Comparison of ENCODE assay signal across 18 cellular contexts in the genomic region with DNA sequence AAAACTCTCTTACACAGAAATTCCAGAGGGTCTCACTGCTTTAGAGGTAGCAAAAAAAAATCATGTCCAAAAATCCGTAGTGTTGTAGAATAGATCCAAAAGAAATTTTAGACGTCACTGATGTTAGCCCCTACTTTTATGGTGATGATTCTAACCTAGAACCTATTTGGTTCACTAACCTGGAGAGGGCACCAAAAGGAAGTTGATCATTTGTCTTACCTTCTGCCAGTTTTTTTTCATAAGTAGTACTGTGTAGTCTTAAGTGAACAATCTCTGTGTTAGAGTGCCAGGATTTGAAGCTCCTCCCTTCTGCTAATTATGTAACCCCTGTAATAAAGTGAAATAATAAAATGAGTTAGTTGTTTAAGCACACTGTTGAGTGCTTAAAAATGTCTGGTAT.
A peak's percentile ranks its signal among the peaks of the same experiment; 100 is the strongest.
DNase-seq lines count a peak whose midpoint lies in the region; ATAC-seq and TF ChIP-seq lines count a peak whose summit lies in the region.
"Had no signal": no experiment of that assay in that cellular context is flagged by ENCODE, and none has a peak within 500 bp of the region (broad histone marks: within the 10 kb centered on the region; RNA-seq: fewer than 3 reads in every experiment).

No MANE protein-coding gene starts in this region.

- peaks cover 83% of the 10 kb centered on the region for H3K4me1 ChIP-seq in Karpas-422 (ENCODE audit: low read length)
- no peaks in the 10 kb centered on the region for H3K4me1 ChIP-seq in RWPE2 (ENCODE audit: insufficient read depth, poor library complexity, severe bottlenecking)
- H3K4me1 ChIP-seq in mucosa of descending colon (ENCODE audit: low read depth) = no peaks in the 10 kb centered on the region

- no peak overlapping the region for H3K4me3 ChIP-seq in Karpas-422 (ENCODE audit: low read length)
- H3K4me3 ChIP-seq in RWPE2 (ENCODE audit: severe bottlenecking) = no peak overlapping the region
- H3K4me3 ChIP-seq in mucosa of descending colon = no peak overlapping the region
- H3K4me3 ChIP-seq: lower lobe of right lung, ovary, SK-N-MC, upper lobe of right lung had no signal

- TF ChIP-seq CTCF in RWPE2 (IDR thresholded peaks at IDR 0.05; ENCODE audit: poor library complexity, severe bottlenecking) (peak; percentile 20), mucosa of descending colon (IDR thresholded peaks at IDR 0.05) (no peak)

- DNase-seq in NCI-H748 (lab: John Stamatoyannopoulos, UW; ENCODE audit: unreplicated experiment) = peak; percentile 58
- DNase-seq in NCI-H748 treated with DMSO at 0.1 percent for 48 hours (lab: John Stamatoyannopoulos, UW) = no peak
- DNase-seq in Karpas-422 = peak; percentile 86
- DNase-seq in RWPE2 (ENCODE audit: low spot score) = no peak
- no peak for DNase-seq in mucosa of descending colon
- no peak for DNase-seq in stimulated activated naive CD4-positive, alpha-beta T cell (lab: John Stamatoyannopoulos, UW)
- DNase-seq in HuH-7 (ENCODE audit: low spot score) = no peak
- DNase-seq: brain microvascular endothelial cell; CD4-positive, alpha-beta T cell; H7; lower lobe of right lung; ovary; T1000; upper lobe of right lung had no signal

- H3K27ac ChIP-seq in Karpas-422 (ENCODE audit: low read length) (peak overlapping the region; percentile 95), RWPE2 (ENCODE audit: poor library complexity, severe bottlenecking) (no peak overlapping the region)
- H3K27ac ChIP-seq: brain microvascular endothelial cell, SK-N-MC, upper lobe of right lung had no signal

- peak overlapping the region; percentile 48; the same call in 1 of the 2 replicates for H3K9ac ChIP-seq in Karpas-422 (ENCODE audit: low read length)

- no peaks in the 10 kb centered on the region for H3K9me3 ChIP-seq in Karpas-422 (ENCODE audit: low read length)
- H3K9me3 ChIP-seq in RWPE2 (ENCODE audit: severe bottlenecking) = no peaks in the 10 kb centered on the region
- H3K9me3 ChIP-seq in mucosa of descending colon = no peaks in the 10 kb centered on the region
- H3K9me3 ChIP-seq: lower lobe of right lung, ovary, upper lobe of right lung had no signal

- H3K36me3 ChIP-seq in Karpas-422 (ENCODE audit: insufficient read depth, low read length) (no peaks in the 10 kb centered on the region; the same call in 1 of the 2 replicates), RWPE2 (ENCODE audit: low read depth) (no peaks in the 10 kb centered on the region), mucosa of descending colon (ENCODE audit: low read depth) (no peaks in the 10 kb centered on the region)
- H3K36me3 ChIP-seq: brain microvascular endothelial cell, lower lobe of right lung, ovary, upper lobe of right lung had no signal

- peak overlapping the region; percentile 41 for H3K4me2 ChIP-seq in Karpas-422 (ENCODE audit: low read depth, low read length, poor library complexity, severe bottlenecking)

- no peaks in the 10 kb centered on the region for H3K9me2 ChIP-seq in Karpas-422 (replicated peaks; ENCODE audit: insufficient read depth, low read length)

- H3K27me3 ChIP-seq in Karpas-422 (ENCODE audit: low read length) = no peaks in the 10 kb centered on the region
- H3K27me3 ChIP-seq in RWPE2 (ENCODE audit: insufficient read depth, poor library complexity, severe bottlenecking) = no peaks in the 10 kb centered on the region
- H3K27me3 ChIP-seq: brain microvascular endothelial cell, ovary, upper lobe of right lung had no signal

- H3K79me2 ChIP-seq in Karpas-422 (ENCODE audit: low read length) = no peaks in the 10 kb centered on the region

- peak; percentile 41; the same call in 1 of the 3 replicates for ATAC-seq in RWPE2 (ENCODE audit: low read depth)
- peak; percentile 30 for ATAC-seq in mucosa of descending colon
- ATAC-seq in HG03457 (IDR thresholded peaks at IDR 0.05; ENCODE audit: unreplicated experiment) = no peak
- ATAC-seq: activated CD4-positive, CD25-positive, alpha-beta regulatory T cell treated with anti-CD3 and anti-CD28 coated beads, Interleukin-2, amount 50 U/mL, for 24 hours; Panc1; upper lobe of right lung had no signal

- H2AFZ ChIP-seq in Karpas-422 (ENCODE audit: low read length) = no peak overlapping the region

- intact Hi-C loops in mucosa of descending colon (cut with DNase I, micrococcal nuclease) = no loop called here

- H4K20me1 ChIP-seq in Karpas-422 (ENCODE audit: insufficient read depth, low read depth, low read length) = no peaks in the 10 kb centered on the region

Comparison
In these comparisons a context has a peak if more than half of its experiments do, and no peak if none do; other contexts are left out.
1. DNase-seq: peak in NCI-H748 (single experiment) and Karpas-422 (single experiment); none in NCI-H748 treated with DMSO at 0.1 percent for 48 hours (single experiment), RWPE2 (single experiment), mucosa of descending colon (0 of 3), stimulated activated naive CD4-positive, alpha-beta T cell (0 of 6) and HuH-7 (single experiment).